Comparison of ENCODE assay signal across 8 cellular contexts in the genomic region with DNA sequence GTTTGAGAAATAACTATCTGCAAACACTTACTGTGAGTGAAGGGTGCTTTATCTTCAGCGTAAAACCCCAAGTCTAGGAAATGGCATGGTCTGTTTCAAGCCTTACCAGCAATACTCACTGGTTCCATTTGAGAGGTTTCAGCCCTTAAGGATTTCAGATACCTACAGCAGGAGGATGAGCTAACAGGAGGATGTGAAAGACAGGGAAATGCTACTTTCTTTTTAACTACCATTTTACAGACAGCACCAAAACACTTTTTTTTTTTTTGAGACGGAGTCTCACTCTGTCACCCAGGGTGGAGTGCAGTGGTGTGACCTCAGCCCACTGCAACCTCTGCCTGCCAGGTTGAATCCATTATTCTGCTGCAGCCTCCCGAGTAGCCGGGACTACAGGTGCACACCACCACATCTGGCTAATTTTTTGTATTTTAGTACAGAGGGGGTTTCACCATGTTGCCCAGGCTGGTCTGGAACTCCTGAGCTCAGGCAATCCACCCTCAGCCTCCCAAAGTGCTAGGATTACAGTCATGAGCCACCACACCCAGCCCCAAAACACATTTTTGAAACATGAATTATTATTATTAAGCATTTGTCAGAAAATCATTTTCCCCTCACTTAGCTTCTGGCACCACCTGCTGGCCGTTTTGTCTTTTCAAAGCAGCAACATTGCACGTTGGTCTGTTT. TPM values are rescaled to one million over a fixed set of nuclear protein-coding genes. Genes with fewer than 3 reads are reported as not detected.
A peak's percentile ranks its signal among the peaks of the same experiment; 100 is the strongest.
DNase-seq lines count a peak whose midpoint lies in the region; ATAC-seq, FAIRE-seq and TF ChIP-seq lines count a peak whose summit lies in the region.

No MANE protein-coding gene starts in this region.

- no peak for TF ChIP-seq POLR2A in GM12891 (IDR thresholded peaks at IDR 0.05; ENCODE audit: low read depth, low read length)

- intact Hi-C loops in A673 (cut with micrococcal nuclease; ENCODE audit: unreplicated experiment) = loop anchor here (5.0 to 10.0 kb wide), 3 partner anchors 195 to 363 kb away; a partner anchor contains a TSS
- intact Hi-C loops in natural killer cell (cut with micrococcal nuclease) = loop anchor here (2.0 to 10.0 kb wide), 7 partner anchors 15 to 445 kb away; a partner anchor contains a TSS

- BruUV-seq in A673 (replicated peaks; lab: Mats Ljungman, UMichigan) = no TSS peak

- H3K9me3 ChIP-seq in A673 (ENCODE audit: low read depth, low read length, poor library complexity, severe bottlenecking) = no peaks in the 10 kb centered on the region

- ATAC-seq in natural killer cell (no peak), GM18498 (IDR thresholded peaks at IDR 0.05; ENCODE audit: unreplicated experiment) (no peak)

- peak; percentile 69 for FAIRE-seq in GM12891 (lab: Jason Lieb, UNC)

- CTCF ChIA-PET in A673 (lab: Charles Lee) = interaction anchor here (0.6 to 1.5 kb wide), 12 partner anchors 11 to 674 kb away, joined by 3 to 11 read pairs (median 3); no protein-coding TSS in a partner anchor

- H3K4me1 Mint-ChIP-seq in natural killer cell = peaks cover 42 to 43% of the 10 kb centered on the region in 2 donors

- peak overlapping the region; percentile 32 for H3K27ac ChIP-seq in A673 (ENCODE audit: low read depth, low read length, poor library complexity, severe bottlenecking)

- H3K27ac Mint-ChIP-seq in natural killer cell = peak overlapping the region; percentile 81 to 85

- H3K9me3 Mint-ChIP-seq in natural killer cell = no peaks in the 10 kb centered on the region

- peak; percentile 82 for TF ChIP-seq CTCF in A673 (conservative IDR thresholded peaks at IDR 0.05; ENCODE audit: low read depth, low read length)
- TF ChIP-seq CTCF in natural killer cell (IDR thresholded peaks at IDR 0.05) = peak; percentile 77

- H3K36me3 Mint-ChIP-seq in natural killer cell = no peaks in the 10 kb centered on the region

- DNase-seq in A673 (ENCODE audit: low spot score) = peak; percentile 66
- DNase-seq in GM12891 (ENCODE audit: insufficient read length, low spot score) = no peak
- peak; percentile 20 for DNase-seq in NCI-H526 treated with DMSO at 0.1 percent for 48 hours (lab: John Stamatoyannopoulos, UW)
- peak; percentile 46 to 55 for DNase-seq in activated CD8-positive, alpha-beta memory T cell treated with anti-CD3 and anti-CD28 coated beads for 4 hours (ENCODE audit: low read depth in 2 of 2)
- DNase-seq in epidermal melanocyte (ENCODE audit: insufficient read length, low spot score) = peak; percentile 37
- DNase-seq in natural killer cell = peak; percentile 58
- peak; percentile 73 for DNase-seq in stimulated activated naive CD4-positive, alpha-beta T cell treated with Interleukin-2 at 50 U/mL for 16 hours (lab: John Stamatoyannopoulos, UW)

- H3K27me3 Mint-ChIP-seq in natural killer cell (ENCODE audit: low read depth in 2 of 2) = no peaks in the 10 kb centered on the region

- POLR2A ChIA-PET in A673 (lab: Charles Lee; ENCODE audit: low non-redundant PET) = interaction anchor here (0.6 kb wide), 1 partner anchor 264 kb away, joined by 3 read pairs; no protein-coding TSS in a partner anchor

- peak overlapping the region; percentile 31 for H3K4me3 Mint-ChIP-seq in natural killer cell

- peaks cover 28% of the 10 kb centered on the region for H3K4me1 ChIP-seq in A673 (ENCODE audit: insufficient read depth, low read length, poor library complexity, severe bottlenecking)

- H3K27me3 ChIP-seq in A673 (replicated peaks; ENCODE audit: insufficient read depth, low read depth, low read length, poor library complexity) = no peaks in the 10 kb centered on the region

- H3K36me3 ChIP-seq in A673 (ENCODE audit: insufficient read depth, low read length, poor library complexity, severe bottlenecking) = no peaks in the 10 kb centered on the region

- no peak overlapping the region for H3K4me3 ChIP-seq in A673 (ENCODE audit: low read depth, low read length, poor library complexity, severe bottlenecking)

TF ChIP-seq in GM12891, 5 proteins besides CTCF, POLR2A, EP300 and RAD21:
- TF ChIP-seq PAX5 (IDR thresholded peaks at IDR 0.05; ENCODE audit: insufficient read depth, low read length, severe bottlenecking) (peak; percentile 8), SPI1 (IDR thresholded peaks at IDR 0.05; ENCODE audit: low read depth, low read length) (peak; percentile 59), TAF1 (IDR thresholded peaks at IDR 0.05; ENCODE audit: low read depth, low read length) (no peak), POU2F2 (IDR thresholded peaks at IDR 0.05; ENCODE audit: low read depth, low read length) (no peak)

RNA-seq across cellular contexts. Expression of a gene that starts 4.6 kb away (rescaled TPM):
- total RNA-seq in A673 (2021) = 21.9 and 26.3 TPM in 2 replicates
- 7.4 TPM for polyA plus RNA-seq in GM12891 (2012; ENCODE audit: low read depth, missing spikeins)
- 10 to 100 TPM; 16.2 to 18.5 (median 17.0) TPM for total RNA-seq in natural killer cell

RNA-seq across cellular contexts. Expression of a gene that starts 4.8 kb away (rescaled TPM):
- total RNA-seq in A673 (2021) (80.8 and 95.7 TPM in 2 replicates), natural killer cell (100 to 1,000 TPM in 2 of 3 donors, 10 to 100 TPM in 1; 97.6 to 114 (median 109) TPM)
- polyA plus RNA-seq in GM12891 (2012; ENCODE audit: low read depth, missing spikeins) = 17.9 TPM

RNA-seq across cellular contexts. Expression of a gene that starts 33.9 kb away (rescaled TPM):
- total RNA-seq in A673 (2021) (136 and 140 TPM in 2 replicates), natural killer cell (10 to 100 TPM in 2 of 3 donors, 1 to 10 TPM in 1; 8.2 to 13.3 (median 11.6) TPM)
- 64.9 TPM for polyA plus RNA-seq in GM12891 (2012; ENCODE audit: low read depth, missing spikeins)
